ENCODE assay signal across 11 cellular contexts in the genomic region with DNA sequence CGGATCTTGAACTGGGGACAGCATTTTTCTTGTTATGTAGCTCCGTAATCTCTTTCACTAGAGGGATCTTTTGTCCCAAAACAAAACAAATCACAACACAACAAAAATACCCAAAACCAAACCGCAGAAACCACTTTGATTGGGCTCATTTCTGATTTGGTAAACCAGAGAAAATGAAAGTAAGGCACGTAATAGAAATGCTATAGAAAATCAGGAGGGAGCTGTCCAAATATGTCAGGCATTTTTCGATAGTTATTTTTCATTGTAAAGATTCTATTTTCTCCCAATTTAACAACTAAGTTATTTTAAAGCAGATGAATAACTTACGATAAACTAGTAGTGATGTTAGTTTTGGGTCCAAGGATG. TPM values are rescaled to one million over a fixed set of nuclear protein-coding genes. Genes with fewer than 3 reads are reported as not detected.
A peak's percentile ranks its signal among the peaks of the same experiment; 100 is the strongest.
DNase-seq lines count a peak whose midpoint lies in the region; ATAC-seq and TF ChIP-seq lines count a peak whose summit lies in the region.
"Had no signal": no experiment of that assay in that cellular context is flagged by ENCODE, and none has a peak within 500 bp of the region (broad histone marks: within the 10 kb centered on the region; RNA-seq: fewer than 3 reads in every experiment).

No MANE protein-coding gene starts in this region.

- POLR2A ChIA-PET in BJ (lab: Charles Lee) = interaction anchor here (0.7 kb wide), 1 partner anchor 782 kb away, joined by 3 read pairs; no protein-coding TSS in a partner anchor

- H3K27me3 ChIP-seq in BJ (ENCODE audit: control insufficient read depth, insufficient read depth, low read length) (peaks cover 6% of the 10 kb centered on the region), dorsolateral prefrontal cortex (no peaks in the 10 kb centered on the region)

- intact Hi-C loops in dorsolateral prefrontal cortex (cut with DNase I) = loop anchor here (5.0 to 10.0 kb wide), 3 partner anchors 820 to 953 kb away; partner anchors contain the start of gene STK39 (in 2 of the 2)

- no peak for ATAC-seq in GM21723 (IDR thresholded peaks at IDR 0.05; ENCODE audit: unreplicated experiment)
- ATAC-seq in HG03159 (IDR thresholded peaks at IDR 0.05; ENCODE audit: unreplicated experiment) = no peak
- ATAC-seq: K562 had no signal

- H3K27me3 Mint-ChIP-seq in nephron progenitor cell (ENCODE audit: low read depth, poor library complexity) = peaks cover 43% of the 10 kb centered on the region

- H3K27ac ChIP-seq in dorsolateral prefrontal cortex = peak overlapping the region in 41 of 59 donors; percentile 1 to 99 (median 81)
- H3K27ac ChIP-seq: neutrophil had no signal

- H3K4me3 ChIP-seq in BJ (ENCODE audit: low read depth, low read length) (peak overlapping the region; percentile 23), dorsolateral prefrontal cortex (peak overlapping the region; percentile 65 to 94 (median 83))
- H3K4me3 ChIP-seq: K562 had no signal

- TF ChIP-seq CTCF in BJ (IDR thresholded peaks at IDR 0.05; ENCODE audit: insufficient read depth, low read depth, low read length) = no peak
- no peak for TF ChIP-seq CTCF in dorsolateral prefrontal cortex (IDR thresholded peaks at IDR 0.05 in 54 of 56, conservative IDR thresholded peaks at IDR 0.05 in 2 of 56; ENCODE audit: low read depth in 1 of 56, partially characterized antibody in 56 of 56)
- TF ChIP-seq CTCF in nephron progenitor cell (IDR thresholded peaks at IDR 0.05) = no peak

- peaks cover 26% of the 10 kb centered on the region for H3K4me1 Mint-ChIP-seq in nephron progenitor cell

- no peak overlapping the region for H3K27ac Mint-ChIP-seq in nephron progenitor cell

- H3K4me3 Mint-ChIP-seq in nephron progenitor cell = peak overlapping the region; percentile 90

- H3K36me3 ChIP-seq in BJ (ENCODE audit: control insufficient read depth, insufficient read depth, low read length) = no peaks in the 10 kb centered on the region
- H3K36me3 ChIP-seq: neutrophil had no signal

- H3K9me3 Mint-ChIP-seq in nephron progenitor cell = no peaks in the 10 kb centered on the region

- CTCF ChIA-PET in BJ (lab: Yijun Ruan, JAX) = interaction anchor here (1.7 kb wide), 1 partner anchor 824 kb away, joined by 4 read pairs; no protein-coding TSS in a partner anchor

- H3K36me3 Mint-ChIP-seq in nephron progenitor cell (ENCODE audit: low read depth) = no peaks in the 10 kb centered on the region

- DNase-seq in BJ (ENCODE audit: low read depth) (no peak), Kasumi-1 (lab: John Stamatoyannopoulos, UW) (peak; percentile 50 to 70), dorsolateral prefrontal cortex (no peak), nephron progenitor cell (no peak), pons (ENCODE audit: low spot score) (no peak), inferior parietal cortex (ENCODE audit: extremely low spot score) (no peak)
- DNase-seq: activated CD4-positive, alpha-beta T cell treated with anti-CD3 and anti-CD28 coated beads, Interleukin-2, amount 50 U/mL, for 4 hours had no signal

RNA-seq across cellular contexts. Expression of gene B3GALT1, which starts 2.0 kb away (rescaled TPM):
- polyA plus RNA-seq in BJ (2011; rRNA removed) = 0.06 and 0.11 TPM in 2 replicates
- 0.24 and 0.26 TPM in 2 replicates for polyA minus RNA-seq in BJ (2011; rRNA and poly(A)+ RNA removed)
- total RNA-seq in dorsolateral prefrontal cortex = 10 to 100 TPM in 98 of 120 experiments, 1 to 10 TPM in 22; 6.5 to 17.8 (median 12.1) TPM
- total RNA-seq: K562 had no signal

Comparison
In these comparisons a context has a peak if more than half of its experiments do, and no peak if none do; other contexts are left out.
1. DNase-seq: peak in Kasumi-1 (2 of 2); none in BJ (single experiment), dorsolateral prefrontal cortex (0 of 10), nephron progenitor cell (single experiment), pons (single experiment) and inferior parietal cortex (single experiment).